Comparison of ENCODE assay signal across 8 cellular contexts in genomic region chr16:9139965-9140364, GRCh38. TPM values are rescaled to one million over a fixed set of nuclear protein-coding genes. Genes with fewer than 3 reads are reported as not detected.
DNase-seq lines count a peak whose midpoint lies in the region; ATAC-seq and TF ChIP-seq lines count a peak whose summit lies in the region.

No MANE protein-coding gene starts in this region.

- whole genome bisulfite sequencing in trophoblast cell (ENCODE audit: extremely low coverage, insufficient coverage, insufficient read length): no CpG with 5 or more reads among the region's 7 CpGs

- H4K91ac ChIP-seq in trophoblast cell (ENCODE audit: low read depth, low read length): no peak overlapping the region

- H3K36me3 ChIP-seq in trophoblast cell (ENCODE audit: control insufficient read depth in 1 of 2, insufficient read depth in 2 of 2, low read length in 2 of 2): no peaks in the 10 kb centered on the region

- H3K27ac Mint-ChIP-seq in activated naive CD4-positive, alpha-beta T cell treated with anti-CD3 and anti-CD28 coated beads, Interleukin-2, amount 10 ng/mL, durations not matched to agents 7 days and 5 days: no peak overlapping the region
- no peak overlapping the region for H3K27ac Mint-ChIP-seq in activated B cell treated with CpG ODN at 0.5 μM for 24 hours

- no peak overlapping the region for H3K4me3 Mint-ChIP-seq in activated naive CD4-positive, alpha-beta T cell treated with anti-CD3 and anti-CD28 coated beads, Interleukin-2, amount 10 ng/mL, durations not matched to agents 7 days and 5 days
- peak overlapping the region; percentile 45 for H3K4me3 Mint-ChIP-seq in activated B cell treated with CpG ODN at 0.5 μM for 24 hours

- H3K27ac ChIP-seq in trophoblast cell (ENCODE audit: low read depth, low read length): no peak overlapping the region

- no peak overlapping the region for H3K18ac ChIP-seq in trophoblast cell (ENCODE audit: low read length)

- no peak overlapping the region for H2BK120ac ChIP-seq in trophoblast cell (ENCODE audit: insufficient read depth, low read length, poor library complexity)

- no peak for TF ChIP-seq CTCF in activated B cell treated with CpG ODN at 0.5 μM for 24 hours (IDR thresholded peaks at IDR 0.05)

- peaks cover 8% of the 10 kb centered on the region for H3K4me1 Mint-ChIP-seq in activated naive CD4-positive, alpha-beta T cell treated with anti-CD3 and anti-CD28 coated beads, Interleukin-2, amount 10 ng/mL, durations not matched to agents 7 days and 5 days
- peaks cover 27% of the 10 kb centered on the region for H3K4me1 Mint-ChIP-seq in activated B cell treated with CpG ODN at 0.5 μM for 24 hours

- POLR2A ChIA-PET in activated B cell treated with CpG ODN at 0.5 μM for 24 hours (lab: Charles Lee): interaction anchor here (1.1 kb wide), 1 partner anchor 1737 kb away, joined by 4 read pairs; the partner anchor contains the start of gene CIITA

- ATAC-seq in HG03378 (IDR thresholded peaks at IDR 0.05; ENCODE audit: unreplicated experiment) (peak; percentile 56), activated B cell treated with CpG ODN at 0.5 μM for 24 hours (ENCODE audit: low read depth) (peak; percentile 64), GM19452 (IDR thresholded peaks at IDR 0.05; ENCODE audit: unreplicated experiment) (no peak)

- H3K4ac ChIP-seq in trophoblast cell (ENCODE audit: low read depth, low read length): no peak overlapping the region

- peaks cover 0 to 5% of the 10 kb centered on the region in 2 experiments for H3K4me1 ChIP-seq in trophoblast cell (ENCODE audit: control insufficient read depth in 1 of 2, insufficient read depth in 2 of 2, low read length in 2 of 2)

- no peaks in the 10 kb centered on the region for H3K36me3 Mint-ChIP-seq in activated naive CD4-positive, alpha-beta T cell treated with anti-CD3 and anti-CD28 coated beads, Interleukin-2, amount 10 ng/mL, durations not matched to agents 7 days and 5 days
- no peaks in the 10 kb centered on the region for H3K36me3 Mint-ChIP-seq in activated B cell treated with CpG ODN at 0.5 μM for 24 hours (ENCODE audit: low read depth)

- intact Hi-C loops in activated B cell treated with CpG ODN at 0.5 μM for 24 hours (cut with micrococcal nuclease): loop anchor here (1.0 to 10.0 kb wide), 6 partner anchors 49 to 1597 kb away; partner anchors contain the start of genes HAPSTR1, PMM2 and TMEM186

- H3K9me3 ChIP-seq in trophoblast cell (ENCODE audit: insufficient read depth, low read depth, low read length): no peaks in the 10 kb centered on the region

- H2AK5ac ChIP-seq in trophoblast cell (ENCODE audit: low read length): no peak overlapping the region

- H3K9ac ChIP-seq in trophoblast cell (ENCODE audit: low read length): no peak overlapping the region

- no peaks in the 10 kb centered on the region for H3K9me3 Mint-ChIP-seq in activated naive CD4-positive, alpha-beta T cell treated with anti-CD3 and anti-CD28 coated beads, Interleukin-2, amount 10 ng/mL, durations not matched to agents 7 days and 5 days
- no peaks in the 10 kb centered on the region for H3K9me3 Mint-ChIP-seq in activated B cell treated with CpG ODN at 0.5 μM for 24 hours

- H3K4me2 ChIP-seq in trophoblast cell (ENCODE audit: low read length): no peak overlapping the region

- H2BK12ac ChIP-seq in trophoblast cell (ENCODE audit: low read length): no peak overlapping the region

- DNase-seq in activated naive CD4-positive, alpha-beta T cell treated with anti-CD3 and anti-CD28 coated beads, Interleukin-2, amount 10 ng/mL, durations not matched to agents 7 days and 5 days: peak; percentile 30
- DNase-seq in activated naive CD4-positive, alpha-beta T cell treated with anti-CD3 and anti-CD28 coated beads, Interleukin-2, amount 50 U/mL, for 16 hours: no peak
- DNase-seq in activated B cell treated with CpG ODN at 0.5 μM for 24 hours: no peak
- peak; percentile 47 to 70 for DNase-seq in trophoblast cell
- no peak for DNase-seq in NCI-H1048 (lab: John Stamatoyannopoulos, UW)
- no peak for DNase-seq in 8988T

- H3K23ac ChIP-seq in trophoblast cell (ENCODE audit: low read length): no peak overlapping the region

- H3K27me3 Mint-ChIP-seq in activated naive CD4-positive, alpha-beta T cell treated with anti-CD3 and anti-CD28 coated beads, Interleukin-2, amount 10 ng/mL, durations not matched to agents 7 days and 5 days: peaks cover 20% of the 10 kb centered on the region
- no peaks in the 10 kb centered on the region for H3K27me3 Mint-ChIP-seq in activated B cell treated with CpG ODN at 0.5 μM for 24 hours

- no peaks in the 10 kb centered on the region for H3K79me1 ChIP-seq in trophoblast cell (ENCODE audit: low read length)

- no peaks in the 10 kb centered on the region for H3K79me2 ChIP-seq in trophoblast cell (ENCODE audit: control insufficient read depth, insufficient read depth, low read length, poor library complexity)

- no peak overlapping the region for H3K14ac ChIP-seq in trophoblast cell (ENCODE audit: low read length)

- no peak overlapping the region for H4K8ac ChIP-seq in trophoblast cell (ENCODE audit: low read depth, low read length)

- CTCF ChIA-PET in activated naive CD4-positive, alpha-beta T cell treated with anti-CD3 and anti-CD28 coated beads, Interleukin-2, amount 10 ng/mL, durations not matched to agents 7 days and 5 days (lab: Charles Lee): interaction anchor here (0.7 to 1.4 kb wide), 3 partner anchors 9 to 1042 kb away, joined by 3 to 4 read pairs (median 3); partner anchors contain the start of gene GRIN2A
- CTCF ChIA-PET in activated B cell treated with CpG ODN at 0.5 μM for 24 hours (lab: Charles Lee): interaction anchor here (1.4 kb wide), 1 partner anchor 248 kb away, joined by 4 read pairs; no protein-coding TSS in a partner anchor

- no peak overlapping the region for H2BK5ac ChIP-seq in trophoblast cell (ENCODE audit: low read depth, low read length, poor library complexity)

- H3K4me3 ChIP-seq in trophoblast cell (ENCODE audit: low read depth, low read length): no peak overlapping the region

- H2AFZ ChIP-seq in trophoblast cell (ENCODE audit: insufficient read depth, low read length, poor library complexity): no peak overlapping the region

- no peak overlapping the region for H4K12ac ChIP-seq in trophoblast cell (ENCODE audit: low read depth, low read length)

- H3K27me3 ChIP-seq in trophoblast cell (ENCODE audit: insufficient read depth, low read length): no peaks in the 10 kb centered on the region

RNA-seq across cellular contexts. Expression of gene HAPSTR1, which starts 48.5 kb away (rescaled TPM):
- 77.0 and 85.6 TPM in 2 replicates for total RNA-seq in activated B cell treated with CpG ODN at 0.5 μM for 24 hours
- polyA plus RNA-seq in trophoblast cell (2013): 60.4 and 60.6 TPM in 2 replicates

Comparison
In these comparisons a context has a peak if more than half of its experiments do, and no peak if none do; other contexts are left out.
1. DNase-seq: peak in activated naive CD4-positive, alpha-beta T cell treated with anti-CD3 and anti-CD28 coated beads, Interleukin-2, amount 10 ng/mL, durations not matched to agents 7 days and 5 days (single experiment) and trophoblast cell (2 of 2); none in activated naive CD4-positive, alpha-beta T cell treated with anti-CD3 and anti-CD28 coated beads, Interleukin-2, amount 50 U/mL, for 16 hours (single experiment), activated B cell treated with CpG ODN at 0.5 μM for 24 hours (single experiment), NCI-H1048 (single experiment) and 8988T (single experiment).